In the genomic region with DNA sequence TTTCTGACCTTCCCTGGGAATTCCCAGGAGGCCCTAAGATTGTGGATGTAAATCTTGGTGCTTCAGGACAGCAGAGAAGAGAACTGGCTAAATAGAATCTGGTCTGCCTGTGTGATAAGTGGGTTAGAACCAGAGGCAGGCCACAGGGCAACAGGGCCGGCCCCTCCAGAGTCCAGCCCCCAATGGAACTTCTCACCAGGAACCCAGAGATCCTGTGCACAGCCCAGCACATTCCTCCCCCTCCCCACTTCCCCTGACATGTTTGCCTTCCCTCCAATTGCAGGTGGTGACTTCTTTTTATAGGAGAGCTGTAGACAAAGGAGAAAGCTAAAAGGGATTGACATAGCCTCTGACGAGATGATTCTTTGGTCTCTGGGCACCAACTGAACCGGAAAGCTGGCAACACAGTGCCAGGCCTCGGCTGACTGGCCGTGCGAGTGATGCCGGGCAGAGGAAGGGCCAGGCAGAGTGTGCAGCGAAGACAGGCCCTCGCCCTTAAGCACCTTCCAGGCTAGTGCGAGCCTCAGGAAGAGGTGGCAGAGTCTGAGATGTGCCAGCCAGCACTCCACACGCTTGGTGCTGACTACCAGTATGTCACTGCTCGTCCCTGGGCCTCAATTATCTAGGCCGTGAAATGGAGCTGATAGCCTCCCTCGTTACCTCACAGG, we compare ENCODE assay signal across 1 cellular context.
TF ChIP-seq lines count a peak whose summit lies in the region.

No MANE protein-coding gene starts in this region.

TF ChIP-seq in H1, 55 proteins besides CTCF, POLR2A, EP300 and RAD21 (continued from another document):
- TF ChIP-seq, protein P1, sequence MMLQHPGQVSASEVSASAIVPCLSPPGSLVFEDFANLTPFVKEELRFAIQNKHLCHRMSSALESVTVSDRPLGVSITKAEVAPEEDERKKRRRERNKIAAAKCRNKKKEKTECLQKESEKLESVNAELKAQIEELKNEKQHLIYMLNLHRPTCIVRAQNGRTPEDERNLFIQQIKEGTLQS (IDR thresholded peaks at IDR 0.05; ENCODE audit: insufficient read depth, low read depth, low read length), result no peak
- no peak for TF ChIP-seq RXRA (IDR thresholded peaks at IDR 0.05; ENCODE audit: insufficient read depth, low read depth, low read length)
